ENCODE assay signal across 2 cellular contexts in genomic region chr15:29470311-29470710, GRCh38.
TF ChIP-seq lines count a peak whose summit lies in the region.

No MANE protein-coding gene starts in this region.

TF ChIP-seq in liver, 16 proteins besides CTCF, POLR2A, EP300 and RAD21 (continued from another document):
- TF ChIP-seq ATF3 (IDR thresholded peaks at IDR 0.05) (no peak), HNF4A (conservative IDR thresholded peaks at IDR 0.05) (peak; percentile 20 to 33)

TF ChIP-seq in HepG2, 621 proteins besides CTCF, POLR2A, EP300 and RAD21 (continued from another document):
- TF ChIP-seq ZNF160 (CRISPR knock-in tag; IDR thresholded peaks at IDR 0.05), result no peak
TF ChIP-seq in HepG2: peak in this region for 0.
